8 cellular contexts compared by ENCODE assay signal in genomic region chr12:15173142-15173541, GRCh38. TPM values are rescaled to one million over a fixed set of nuclear protein-coding genes. Genes with fewer than 3 reads are reported as not detected.
"Had no signal": no experiment of that assay in that cellular context is flagged by ENCODE, and none has a peak within 500 bp of the region (broad histone marks: within the 10 kb centered on the region; RNA-seq: fewer than 3 reads in every experiment).

No MANE protein-coding gene starts in this region.

- H3K4me3 ChIP-seq: GM12878 had no signal

- ATAC-seq: GM12878 had no signal

- DNase-seq: GDM1, GF-D8 had no signal

- FAIRE-seq: GM12878, GM12891, GM12892, GM18507, GM19239 had no signal

RNA-seq across cellular contexts. Expression of gene RERG, which starts 48.1 kb away (rescaled TPM):
- total RNA-seq: G401 had no signal
